In the genomic region with DNA sequence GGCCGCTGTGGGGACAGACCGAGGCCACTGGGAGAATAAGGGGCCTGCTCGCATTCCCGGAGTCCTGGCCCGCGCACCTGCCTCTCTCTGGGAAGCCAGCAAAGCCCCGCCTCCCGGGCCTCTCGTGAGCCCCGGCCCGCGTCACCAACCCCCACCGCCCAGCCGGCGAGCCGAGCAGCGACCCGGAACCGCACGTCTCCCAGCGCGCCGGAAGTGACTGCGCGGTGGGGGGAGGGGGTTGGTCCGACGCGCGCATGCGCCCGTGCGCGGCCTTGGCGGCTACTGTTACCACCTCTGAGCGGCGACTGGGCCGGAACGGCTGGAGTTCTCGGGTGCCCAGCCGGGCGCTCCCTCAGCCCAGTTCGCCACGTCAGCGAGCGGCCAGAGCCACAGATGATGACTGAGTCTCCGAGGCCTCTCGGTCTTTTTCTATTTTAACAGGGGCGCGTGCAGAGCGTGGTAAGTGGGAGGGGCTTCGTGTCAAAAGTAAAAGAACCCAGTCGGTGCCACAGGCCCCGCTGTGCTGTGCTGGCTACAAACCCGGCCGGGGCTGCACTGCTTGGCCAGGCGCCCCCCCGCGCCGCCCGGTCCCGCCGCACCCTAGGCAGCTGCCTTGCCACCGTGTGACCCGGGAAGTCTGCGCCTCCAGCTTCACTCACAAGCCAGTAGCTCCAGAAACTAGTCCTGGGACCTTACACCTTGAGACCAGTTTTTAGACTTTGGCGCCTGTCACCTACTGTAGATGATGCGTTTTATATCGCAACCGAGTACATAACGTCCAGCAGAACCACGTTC, we compare ENCODE assay signal across 1 cellular context.
TF ChIP-seq lines count a peak whose summit lies in the region.

A gene with protein sequence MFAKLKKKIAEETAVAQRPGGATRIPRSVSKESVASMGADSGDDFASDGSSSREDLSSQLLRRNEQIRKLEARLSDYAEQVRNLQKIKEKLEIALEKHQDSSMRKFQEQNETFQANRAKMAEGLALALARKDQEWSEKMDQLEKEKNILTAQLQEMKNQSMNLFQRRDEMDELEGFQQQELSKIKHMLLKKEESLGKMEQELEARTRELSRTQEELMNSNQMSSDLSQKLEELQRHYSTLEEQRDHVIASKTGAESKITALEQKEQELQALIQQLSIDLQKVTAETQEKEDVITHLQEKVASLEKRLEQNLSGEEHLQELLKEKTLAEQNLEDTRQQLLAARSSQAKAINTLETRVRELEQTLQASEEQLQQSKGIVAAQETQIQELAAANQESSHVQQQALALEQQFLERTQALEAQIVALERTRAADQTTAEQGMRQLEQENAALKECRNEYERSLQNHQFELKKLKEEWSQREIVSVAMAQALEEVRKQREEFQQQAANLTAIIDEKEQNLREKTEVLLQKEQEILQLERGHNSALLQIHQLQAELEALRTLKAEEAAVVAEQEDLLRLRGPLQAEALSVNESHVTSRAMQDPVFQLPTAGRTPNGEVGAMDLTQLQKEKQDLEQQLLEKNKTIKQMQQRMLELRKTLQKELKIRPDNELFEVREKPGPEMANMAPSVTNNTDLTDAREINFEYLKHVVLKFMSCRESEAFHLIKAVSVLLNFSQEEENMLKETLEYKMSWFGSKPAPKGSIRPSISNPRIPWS (minus strand): TSS at position 190 of the 795 bp plus-strand sequence. CDS start 2,372 bp downstream, outside the sequence.

TF ChIP-seq in K562, 482 proteins besides CTCF, POLR2A, EP300 and RAD21 (continued from another document and continues in another):
- peak; percentile 67 to 73 for TF ChIP-seq E2F6 (IDR thresholded peaks at IDR 0.05; ENCODE audit: borderline replicate concordance in 1 of 2, extremely low read depth in 1 of 2, insufficient read depth in 1 of 2, insufficient read length in 1 of 2, low read depth in 1 of 2, low read length in 1 of 2, poor library complexity in 1 of 2, severe bottlenecking in 1 of 2)
- TF ChIP-seq GTF2E2 (tag; IDR thresholded peaks at IDR 0.05), result peak; percentile 94
- TF ChIP-seq POLR2B (IDR thresholded peaks at IDR 0.05; ENCODE audit: low read depth, partially characterized antibody), result peak; percentile 90
- TF ChIP-seq HEY1 (CRISPR knock-in tag; IDR thresholded peaks at IDR 0.05; ENCODE audit: borderline replicate concordance), result no peak
- 0 out of 2 replicates have a peak, but pooled peaks have one; percentile 23 for TF ChIP-seq ZNF431 (CRISPR knock-in tag; IDR thresholded peaks at IDR 0.05)
- TF ChIP-seq MBD2 (IDR thresholded peaks at IDR 0.05; ENCODE audit: borderline replicate concordance, low read depth), result peak; percentile 71
- peak; percentile 31 for TF ChIP-seq SAP30 (IDR thresholded peaks at IDR 0.05; ENCODE audit: borderline replicate concordance, insufficient read depth, low read depth, low read length, poor library complexity, severe bottlenecking)
- peak; percentile 56 for TF ChIP-seq U2AF1 (optimal IDR thresholded peaks at IDR 0.05; ENCODE audit: low read depth, low read length)
- no peak for TF ChIP-seq CREBBP (IDR thresholded peaks at IDR 0.05; ENCODE audit: low read depth, low read length)
- TF ChIP-seq SMAD3 (CRISPR knock-in tag; conservative IDR thresholded peaks at IDR 0.05), result peak; percentile 80; the same call in 1 of the 2 replicates
- TF ChIP-seq PHB (CRISPR knock-in tag; IDR thresholded peaks at IDR 0.05), result peak; percentile 59; the same call in 1 of the 2 replicates
- TF ChIP-seq FUS (optimal IDR thresholded peaks at IDR 0.05; ENCODE audit: low read depth, low read length), result peak; percentile 21
- peak; percentile 56; the same call in 1 of the 2 replicates for TF ChIP-seq RREB1 (CRISPR knock-in tag; IDR thresholded peaks at IDR 0.05)
- TF ChIP-seq POLR2G (IDR thresholded peaks at IDR 0.05; ENCODE audit: low read depth, low read length), result peak; percentile 98
- TF ChIP-seq FOSL1 (tag; conservative IDR thresholded peaks at IDR 0.05), result peak; percentile 63
- no peak for TF ChIP-seq DNMT1 (IDR thresholded peaks at IDR 0.05)
- peak; percentile 95 for TF ChIP-seq CCNT2 (IDR thresholded peaks at IDR 0.05; ENCODE audit: borderline replicate concordance, extremely low read depth, insufficient read length, low read depth, low read length)
- TF ChIP-seq RCOR1 (IDR thresholded peaks at IDR 0.05; ENCODE audit: borderline replicate concordance in 1 of 2, low read depth in 2 of 2, low read length in 2 of 2), result peak in 1 of 2 experiments; percentile 71; a peak in 2 of 4 replicates
- peak; percentile 20; the same call in 1 of the 2 replicates for TF ChIP-seq SOX6 (IDR thresholded peaks at IDR 0.05)
- no peak for TF ChIP-seq BCL6 (CRISPR knock-in tag; IDR thresholded peaks at IDR 0.05)
- TF ChIP-seq, protein P1, sequence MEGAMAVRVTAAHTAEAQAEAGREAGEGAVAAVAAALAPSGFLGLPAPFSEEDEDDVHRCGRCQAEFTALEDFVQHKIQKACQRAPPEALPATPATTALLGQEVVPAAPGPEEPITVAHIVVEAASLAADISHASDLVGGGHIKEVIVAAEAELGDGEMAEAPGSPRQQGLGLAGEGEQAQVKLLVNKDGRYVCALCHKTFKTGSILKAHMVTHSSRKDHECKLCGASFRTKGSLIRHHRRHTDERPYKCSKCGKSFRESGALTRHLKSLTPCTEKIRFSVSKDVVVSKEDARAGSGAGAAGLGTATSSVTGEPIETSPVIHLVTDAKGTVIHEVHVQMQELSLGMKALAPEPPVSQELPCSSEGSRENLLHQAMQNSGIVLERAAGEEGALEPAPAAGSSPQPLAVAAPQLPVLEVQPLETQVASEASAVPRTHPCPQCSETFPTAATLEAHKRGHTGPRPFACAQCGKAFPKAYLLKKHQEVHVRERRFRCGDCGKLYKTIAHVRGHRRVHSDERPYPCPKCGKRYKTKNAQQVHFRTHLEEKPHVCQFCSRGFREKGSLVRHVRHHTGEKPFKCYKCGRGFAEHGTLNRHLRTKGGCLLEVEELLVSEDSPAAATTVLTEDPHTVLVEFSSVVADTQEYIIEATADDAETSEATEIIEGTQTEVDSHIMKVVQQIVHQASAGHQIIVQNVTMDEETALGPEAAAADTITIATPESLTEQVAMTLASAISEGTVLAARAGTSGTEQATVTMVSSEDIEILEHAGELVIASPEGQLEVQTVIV (CRISPR knock-in tag; IDR thresholded peaks at IDR 0.05; ENCODE audit: borderline replicate concordance), result no peak
- TF ChIP-seq PHB2 (IDR thresholded peaks at IDR 0.05; ENCODE audit: low read depth), result no peak
- TF ChIP-seq GATAD2A (IDR thresholded peaks at IDR 0.05), result peak; percentile 69; the same call in 1 of the 2 replicates
- peak; percentile 91 for TF ChIP-seq ARID4B (CRISPR knock-in tag; IDR thresholded peaks at IDR 0.05)
- peak; percentile 36 for TF ChIP-seq SMAD1 (IDR thresholded peaks at IDR 0.05; ENCODE audit: low read depth, low read length, partially characterized antibody)
- TF ChIP-seq, protein P2, sequence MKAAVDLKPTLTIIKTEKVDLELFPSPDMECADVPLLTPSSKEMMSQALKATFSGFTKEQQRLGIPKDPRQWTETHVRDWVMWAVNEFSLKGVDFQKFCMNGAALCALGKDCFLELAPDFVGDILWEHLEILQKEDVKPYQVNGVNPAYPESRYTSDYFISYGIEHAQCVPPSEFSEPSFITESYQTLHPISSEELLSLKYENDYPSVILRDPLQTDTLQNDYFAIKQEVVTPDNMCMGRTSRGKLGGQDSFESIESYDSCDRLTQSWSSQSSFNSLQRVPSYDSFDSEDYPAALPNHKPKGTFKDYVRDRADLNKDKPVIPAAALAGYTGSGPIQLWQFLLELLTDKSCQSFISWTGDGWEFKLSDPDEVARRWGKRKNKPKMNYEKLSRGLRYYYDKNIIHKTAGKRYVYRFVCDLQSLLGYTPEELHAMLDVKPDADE (conservative IDR thresholded peaks at IDR 0.05; ENCODE audit: control insufficient read depth, low read depth, low read length), result peak; percentile 91; the same call in 1 of the 2 replicates
- TF ChIP-seq GTF2A2 (tag; IDR thresholded peaks at IDR 0.05), result no peak
- TF ChIP-seq YY1 (IDR thresholded peaks at IDR 0.05; ENCODE audit: borderline replicate concordance in 1 of 3, control insufficient read depth in 1 of 3, extremely low read depth in 1 of 3, insufficient read depth in 3 of 3, insufficient read length in 1 of 3, insufficient replicate concordance in 2 of 3, low read depth in 1 of 3, low read length in 2 of 3), result peak in 2 of 3 experiments; percentile 48 to 76
- peak; percentile 12; the same call in 1 of the 2 replicates for TF ChIP-seq ZBTB17 (CRISPR knock-in tag; IDR thresholded peaks at IDR 0.05)
- peak; percentile 85 for TF ChIP-seq MEIS2 (IDR thresholded peaks at IDR 0.05; ENCODE audit: partially characterized antibody)
- peak; percentile 81 for TF ChIP-seq POLR2H (tag; IDR thresholded peaks at IDR 0.05; ENCODE audit: low read depth)
- TF ChIP-seq SP1 (CRISPR knock-in tag; IDR thresholded peaks at IDR 0.05), result peak; percentile 84
- peak; percentile 84; the same call in 1 of the 2 replicates for TF ChIP-seq ZBTB9 (CRISPR knock-in tag; IDR thresholded peaks at IDR 0.05)
- TF ChIP-seq ELF4 (CRISPR knock-in tag; IDR thresholded peaks at IDR 0.05), result 0 out of 2 replicates have a peak, but pooled peaks have one; percentile 44
- TF ChIP-seq ZNF133 (CRISPR knock-in tag; IDR thresholded peaks at IDR 0.05), result no peak
- TF ChIP-seq ZKSCAN3 (CRISPR knock-in tag; IDR thresholded peaks at IDR 0.05), result no peak
- no peak for TF ChIP-seq TAL1 (IDR thresholded peaks at IDR 0.05)
